In the genomic region with DNA sequence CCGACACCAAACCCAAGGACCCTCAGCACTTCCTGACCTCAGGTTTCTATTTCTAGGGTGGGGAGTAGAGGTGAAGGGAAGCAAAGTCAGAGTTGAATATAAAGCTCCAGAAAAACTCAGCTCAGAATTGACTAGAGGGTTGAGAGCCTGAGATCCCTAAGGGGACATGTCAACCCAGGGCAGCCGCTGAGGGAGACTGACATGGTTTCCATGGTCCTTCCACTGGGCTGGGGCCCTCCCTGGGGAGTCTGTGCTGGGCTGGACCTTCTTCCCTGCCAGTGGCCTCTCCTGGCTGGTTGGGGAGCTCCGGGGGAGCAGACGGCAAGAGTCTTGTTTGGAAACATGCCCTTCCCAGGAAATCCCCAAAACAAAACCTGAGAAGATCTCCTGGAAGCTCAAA, we compare ENCODE assay signal across 10 cellular contexts.
A peak's percentile ranks its signal among the peaks of the same experiment; 100 is the strongest.
DNase-seq lines count a peak whose midpoint lies in the region; ATAC-seq and TF ChIP-seq lines count a peak whose summit lies in the region.
"Had no signal": no experiment of that assay in that cellular context is flagged by ENCODE, and none has a peak within 500 bp of the region (broad histone marks: within the 10 kb centered on the region; RNA-seq: fewer than 3 reads in every experiment).

No MANE protein-coding gene starts in this region.

- H3K4me1 ChIP-seq in ACC112 (ENCODE audit: control insufficient read depth, insufficient read depth, low read length, unreplicated experiment) (peaks cover 54% of the 10 kb centered on the region), Peyer's patch (peaks cover 0 to 23% (median 17%) of the 10 kb centered on the region in 4 donors), esophagus squamous epithelium (peaks cover 12 to 83% (median 29%) of the 10 kb centered on the region in 3 donors)
- H3K4me1 ChIP-seq: HAP-1 had no signal

- H2AFZ ChIP-seq in ACC112 (ENCODE audit: low read length, unreplicated experiment), result no peak overlapping the region

- ATAC-seq in omental fat pad (ENCODE audit: low FRiP score), result no peak

- H3K9me3 ChIP-seq in Peyer's patch, result no peaks in the 10 kb centered on the region
- no peaks in the 10 kb centered on the region for H3K9me3 ChIP-seq in esophagus squamous epithelium
- H3K9me3 ChIP-seq: HAP-1 had no signal

- H3K27me3 ChIP-seq in ACC112 (ENCODE audit: insufficient read depth, low read length), result no peaks in the 10 kb centered on the region
- H3K27me3 ChIP-seq in Peyer's patch, result no peaks in the 10 kb centered on the region
- no peaks in the 10 kb centered on the region for H3K27me3 ChIP-seq in esophagus squamous epithelium

- 12 to 60% methylated on average over 2 of the region's 4 CpGs for WGBS in esophagus squamous epithelium, 2 donors

- H3K27ac ChIP-seq in ACC112 (ENCODE audit: low read depth, low read length) (peak overlapping the region; percentile 1; the same call in 1 of the 2 replicates), Peyer's patch (peak overlapping the region; percentile 75 to 84 (median 77)), esophagus squamous epithelium (peak overlapping the region; percentile 63 to 91 (median 76))

- no peak overlapping the region for H3K4me3 ChIP-seq in ACC112 (ENCODE audit: low read depth, low read length)
- H3K4me3 ChIP-seq in Peyer's patch, result no peak overlapping the region
- no peak overlapping the region for H3K4me3 ChIP-seq in esophagus squamous epithelium
- H3K4me3 ChIP-seq: HAP-1 had no signal

- in situ Hi-C loops in GM13976 (cut with MboI; ENCODE audit: low sequenced_read_pairs, unreplicated experiment), result no loop called here

- DNase-seq in Peyer's patch (peak in 2 of 3 donors; percentile 12 to 44), esophagus squamous epithelium (lab: John Stamatoyannopoulos, UW) (no peak), omental fat pad (ENCODE audit: low spot score) (peak; percentile 20), NCI-H345 treated with DMSO at 0.1 percent for 48 hours (lab: John Stamatoyannopoulos, UW; ENCODE audit: unreplicated experiment) (no peak), COR-L47 (lab: John Stamatoyannopoulos, UW) (no peak), CD1c-positive myeloid dendritic cell (ENCODE audit: extremely low spot score) (no peak), GM13976 (ENCODE audit: low spot score) (no peak)
- DNase-seq: cerebellar nuclear complex had no signal

- intact Hi-C loops in esophagus squamous epithelium (cut with DNase I), result no loop called here

- TF ChIP-seq POLR2A in Peyer's patch (IDR thresholded peaks at IDR 0.05), result no peak
- TF ChIP-seq POLR2A in esophagus squamous epithelium (IDR thresholded peaks at IDR 0.05), result no peak

- TF ChIP-seq CTCF in Peyer's patch (IDR thresholded peaks at IDR 0.05) (no peak), esophagus squamous epithelium (IDR thresholded peaks at IDR 0.05) (no peak), omental fat pad (IDR thresholded peaks at IDR 0.05) (no peak), GM13976 (IDR thresholded peaks at IDR 0.05; ENCODE audit: borderline replicate concordance, control extremely low read depth, extremely low read depth, insufficient read depth, missing control alignments) (no peak)

- H3K79me2 ChIP-seq in ACC112 (ENCODE audit: control insufficient read depth, insufficient read depth, low read length, unreplicated experiment), result no peaks in the 10 kb centered on the region

- H3K36me3 ChIP-seq in ACC112 (ENCODE audit: insufficient read depth, low read length), result no peaks in the 10 kb centered on the region
- no peaks in the 10 kb centered on the region for H3K36me3 ChIP-seq in Peyer's patch
- no peaks in the 10 kb centered on the region for H3K36me3 ChIP-seq in esophagus squamous epithelium
- H3K36me3 ChIP-seq: HAP-1 had no signal

Comparison
In these comparisons a context has a peak if more than half of its experiments do, and no peak if none do; other contexts are left out.
1. H3K27ac ChIP-seq: peak in every context shown above with its lines; median percentile 77 in Peyer's patch; 76 in esophagus squamous epithelium; 1 in ACC112.
2. DNase-seq: peak in Peyer's patch (2 of 3) and omental fat pad (single experiment); none in esophagus squamous epithelium (single experiment), NCI-H345 treated with DMSO at 0.1 percent for 48 hours (single experiment), COR-L47 (single experiment), CD1c-positive myeloid dendritic cell (single experiment) and GM13976 (single experiment).